Comparison of ENCODE assay signal across 29 cellular contexts in the genomic region with DNA sequence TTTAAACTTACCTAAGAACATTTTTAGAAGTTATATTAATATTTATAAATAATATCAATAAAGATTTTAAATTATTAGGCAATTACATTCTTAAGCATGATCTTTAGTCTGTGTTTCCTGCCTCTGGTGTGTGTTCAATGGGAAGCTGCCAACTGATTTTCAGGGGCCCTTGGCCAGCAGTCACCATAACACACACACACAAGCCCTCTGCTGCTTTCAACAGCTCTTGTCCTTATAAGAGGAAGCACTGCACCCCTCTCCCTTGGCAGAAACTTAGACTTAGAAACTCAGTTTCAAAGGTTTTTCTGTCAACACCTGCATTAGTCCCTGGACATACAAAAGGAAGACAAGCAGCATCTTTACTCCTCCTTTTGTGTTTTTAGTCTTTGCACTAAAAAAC.
DNase-seq lines count a peak whose midpoint lies in the region; ATAC-seq, FAIRE-seq and TF ChIP-seq lines count a peak whose summit lies in the region.
"Had no signal": no experiment of that assay in that cellular context is flagged by ENCODE, and none has a peak within 500 bp of the region (broad histone marks: within the 10 kb centered on the region; RNA-seq: fewer than 3 reads in every experiment).

No MANE protein-coding gene starts in this region.

- no peaks in the 10 kb centered on the region for H3K4me1 ChIP-seq in right lobe of liver
- no peaks in the 10 kb centered on the region for H3K4me1 ChIP-seq in HepG2 (ENCODE audit: insufficient read depth, low read length)
- no peaks in the 10 kb centered on the region for H3K4me1 ChIP-seq in GM12878 (ENCODE audit: control insufficient read depth, insufficient read depth, low read length)
- H3K4me1 ChIP-seq: right atrium auricular region, vagina had no signal

- H3K27ac Mint-ChIP-seq in stimulated activated memory B cell treated with anti-CD40 and anti-IgM and Interleukin-4, amounts not matched to agents 10 μg/mL and 1 μg/mL and 100 μg/mL, for 72 hours = no peak overlapping the region
- H3K27ac Mint-ChIP-seq: activated CD8-positive, alpha-beta T cell treated with anti-CD3 and anti-CD28 coated beads for 36 hours; activated naive CD4-positive, alpha-beta T cell treated with anti-CD3 and anti-CD28 coated beads for 36 hours; memory B cell; T-helper 17 cell had no signal

- in situ Hi-C loops in HepG2 (cut with HindIII; ENCODE audit: extremely low pct_ligation_motif_present, low pct_unique_long_range_greater_than_20kb) (no loop called here), GM12878 (cut with MboI) (no loop called here)

- TF ChIP-seq POLR2A in right lobe of liver (IDR thresholded peaks at IDR 0.05) = no peak
- no peak for TF ChIP-seq POLR2A in HepG2 (IDR thresholded peaks at IDR 0.05; ENCODE audit: insufficient read depth in 1 of 2, low read depth in 2 of 2, low read length in 2 of 2)
- TF ChIP-seq POLR2A in GM12878 (IDR thresholded peaks at IDR 0.05; ENCODE audit: low read depth, low read length) = no peak

- H3K27ac ChIP-seq in right lobe of liver (no peak overlapping the region), HepG2 (ENCODE audit: extremely low read length, insufficient read depth, low read length) (no peak overlapping the region), GM12878 (ENCODE audit: control insufficient read depth, insufficient read depth) (no peak overlapping the region)
- H3K27ac ChIP-seq: GM23248, ovary, right atrium auricular region, suprapubic skin, vagina had no signal

- TF ChIP-seq EP300 in HepG2 (IDR thresholded peaks at IDR 0.05; ENCODE audit: low read depth in 2 of 2, low read length in 2 of 2) (no peak), HepG2 (CRISPR knock-in tag; IDR thresholded peaks at IDR 0.05; ENCODE audit: borderline replicate concordance) (no peak), GM12878 (IDR thresholded peaks at IDR 0.05; ENCODE audit: borderline replicate concordance in 1 of 2, control insufficient read depth in 1 of 2, low read depth in 2 of 2, low read length in 2 of 2) (no peak)

- no peaks in the 10 kb centered on the region for H3K9me3 Mint-ChIP-seq in stimulated activated memory B cell treated with anti-CD40 and anti-IgM and Interleukin-4, amounts not matched to agents 10 μg/mL and 1 μg/mL and 100 μg/mL, for 72 hours
- H3K9me3 Mint-ChIP-seq: activated CD8-positive, alpha-beta T cell treated with anti-CD3 and anti-CD28 coated beads for 36 hours; activated naive CD4-positive, alpha-beta T cell treated with anti-CD3 and anti-CD28 coated beads for 36 hours; memory B cell had no signal

- H3K9ac ChIP-seq in HepG2 (ENCODE audit: insufficient read depth, low read depth, low read length) (no peak overlapping the region), GM12878 (ENCODE audit: control insufficient read depth, insufficient read depth, low read length) (no peak overlapping the region)
- H3K9ac ChIP-seq: GM23248 had no signal

- RAD21 ChIA-PET in GM12878 (lab: Charles Lee; ENCODE audit: unreplicated experiment) = no interaction called here

- FAIRE-seq in HepG2 (lab: Jason Lieb, UNC) (no peak), GM12878 (lab: Jason Lieb, UNC) (no peak)
- FAIRE-seq: D721Med, GM12892, kidney had no signal

- H3K9me3 ChIP-seq in right lobe of liver = no peaks in the 10 kb centered on the region
- H3K9me3 ChIP-seq in HepG2 (ENCODE audit: low read length) = no peaks in the 10 kb centered on the region
- no peaks in the 10 kb centered on the region for H3K9me3 ChIP-seq in GM12878 (replicated peaks; ENCODE audit: control insufficient read depth, insufficient read depth, low read length)
- H3K9me3 ChIP-seq: ovary, right atrium auricular region, suprapubic skin, vagina had no signal

- POLR2A ChIA-PET in HepG2 (lab: Yijun Ruan, JAX) (no interaction called here), GM12878 (lab: Charles Lee) (no interaction called here)

- no peak overlapping the region for H3K4me3 Mint-ChIP-seq in stimulated activated memory B cell treated with anti-CD40 and anti-IgM and Interleukin-4, amounts not matched to agents 10 μg/mL and 1 μg/mL and 100 μg/mL, for 72 hours
- H3K4me3 Mint-ChIP-seq: activated CD8-positive, alpha-beta T cell treated with anti-CD3 and anti-CD28 coated beads for 36 hours; activated naive CD4-positive, alpha-beta T cell treated with anti-CD3 and anti-CD28 coated beads for 36 hours; memory B cell; T-helper 17 cell had no signal

- H3K36me3 ChIP-seq in right lobe of liver = no peaks in the 10 kb centered on the region
- no peaks in the 10 kb centered on the region for H3K36me3 ChIP-seq in HepG2 (replicated peaks in 1 of 2; ENCODE audit: control insufficient read depth in 1 of 2, insufficient read depth in 2 of 2, low read length in 2 of 2)
- no peaks in the 10 kb centered on the region for H3K36me3 ChIP-seq in GM12878 (ENCODE audit: control insufficient read depth in 2 of 2, insufficient read depth in 2 of 2, low read length in 1 of 2)
- H3K36me3 ChIP-seq: ovary, right atrium auricular region, suprapubic skin, vagina had no signal

- H3K4me2 ChIP-seq in HepG2 (ENCODE audit: low read depth, low read length) (no peak overlapping the region), GM12878 (ENCODE audit: control insufficient read depth, insufficient read depth) (no peak overlapping the region)

- ATAC-seq in right lobe of liver (peak in 3 of 4 donors; percentile 15 to 48 (median 35)), HepG2 (no peak), GM12878 (peak; percentile 45; the same call in 1 of the 3 replicates), GM19035 (IDR thresholded peaks at IDR 0.05; ENCODE audit: unreplicated experiment) (no peak), GM21381 (IDR thresholded peaks at IDR 0.05; ENCODE audit: unreplicated experiment) (no peak)
- ATAC-seq in stimulated activated memory B cell treated with anti-CD40 and anti-IgM and Interleukin-4, amounts not matched to agents 10 μg/mL and 1 μg/mL and 100 μg/mL, for 72 hours = no peak
- ATAC-seq: activated CD8-positive, alpha-beta T cell treated with anti-CD3 and anti-CD28 coated beads for 36 hours; PC-3; T-helper 17 cell had no signal

- BruUV-seq in HepG2 (replicated peaks; lab: Mats Ljungman, UMichigan) (no TSS peak), GM12878 (replicated peaks; lab: Mats Ljungman, UMichigan) (no TSS peak)

- H4K20me1 ChIP-seq in HepG2 (ENCODE audit: insufficient read depth, low read length) = no peaks in the 10 kb centered on the region
- H4K20me1 ChIP-seq in GM12878 (ENCODE audit: control insufficient read depth, insufficient read depth) = no peaks in the 10 kb centered on the region

- H3K4me3 ChIP-seq in right lobe of liver (no peak overlapping the region), HepG2 (replicated peaks in 1 of 3; ENCODE audit: insufficient read depth in 1 of 3, low read depth in 2 of 3, low read length in 3 of 3) (no peak overlapping the region), GM12878 (no peak overlapping the region)
- H3K4me3 ChIP-seq: GM23248, ovary, right atrium auricular region, suprapubic skin, vagina had no signal

- no peak overlapping the region for H2AFZ ChIP-seq in HepG2 (ENCODE audit: low read length)
- H2AFZ ChIP-seq in GM12878 (ENCODE audit: control insufficient read depth, low read depth, low read length) = no peak overlapping the region
- H2AFZ ChIP-seq: GM23248 had no signal

- intact Hi-C loops in right lobe of liver (cut with DNase I) (no loop called here), HepG2 (cut with micrococcal nuclease; ENCODE audit: unreplicated experiment) (no loop called here), GM12878 (cut with micrococcal nuclease; ENCODE audit: unreplicated experiment) (no loop called here)

- SMC1A ChIA-PET in GM12878 (lab: Charles Lee; ENCODE audit: uncharacterized antibody, unreplicated experiment) = interaction anchor here (1.3 to 1.7 kb wide), 2 partner anchors 10 to 101 kb away, joined by 3 to 5 read pairs; no protein-coding TSS in a partner anchor

- no peak for TF ChIP-seq CTCF in right lobe of liver (IDR thresholded peaks at IDR 0.05)
- TF ChIP-seq CTCF in HepG2 (CRISPR knock-in tag; IDR thresholded peaks at IDR 0.05) = no peak
- TF ChIP-seq CTCF in GM12878 (IDR thresholded peaks at IDR 0.05 in 2 of 3, conservative IDR thresholded peaks at IDR 0.05 in 1 of 3; ENCODE audit: control insufficient read depth in 2 of 3, extremely low read depth in 1 of 3, insufficient read depth in 1 of 3, low read depth in 3 of 3, low read length in 3 of 3) = no peak

- no peaks in the 10 kb centered on the region for H3K79me2 ChIP-seq in HepG2 (ENCODE audit: insufficient read depth, low read length)
- H3K79me2 ChIP-seq in GM12878 (ENCODE audit: control insufficient read depth, insufficient read depth, low read length) = no peaks in the 10 kb centered on the region

- no peak for TF ChIP-seq RAD21 in HepG2 (CRISPR knock-in tag; IDR thresholded peaks at IDR 0.05)
- no peak for TF ChIP-seq RAD21 in GM12878 (IDR thresholded peaks at IDR 0.05; ENCODE audit: insufficient read depth, low read depth, low read length)

- peaks cover 6% of the 10 kb centered on the region for H3K36me3 Mint-ChIP-seq in stimulated activated memory B cell treated with anti-CD40 and anti-IgM and Interleukin-4, amounts not matched to agents 10 μg/mL and 1 μg/mL and 100 μg/mL, for 72 hours

- DNase-seq in right lobe of liver = no peak
- no peak for DNase-seq in HepG2 (ENCODE audit: low spot score)
- DNase-seq in NCI-H69 (lab: John Stamatoyannopoulos, UW) = peak; percentile 73
- no peak for DNase-seq in GM12878 (ENCODE audit: low read depth, low spot score)
- DNase-seq in NCI-H146 (lab: John Stamatoyannopoulos, UW) = no peak
- DNase-seq: activated CD8-positive, alpha-beta T cell treated with anti-CD3 and anti-CD28 coated beads for 36 hours; activated naive CD4-positive, alpha-beta T cell treated with anti-CD3 and anti-CD28 coated beads for 36 hours; C1 segment of cervical spinal cord; central memory CD4-positive, alpha-beta T cell; foreskin melanocyte; GM23248; hippocampal formation; KBM-7; kidney; NCI-H526 treated with DMSO at 0.1 percent for 48 hours; ovary; PC-3; SIG-M5; stimulated activated CD4-positive, alpha-beta T cell treated with anti-CD3 and anti-CD28 coated beads, Interleukin-12 subunit alpha, Interleukin-12 subunit beta, amount 100 ng/mL, for 4 hours; T-helper 17 cell had no signal

- no peaks in the 10 kb centered on the region for H3K27me3 Mint-ChIP-seq in stimulated activated memory B cell treated with anti-CD40 and anti-IgM and Interleukin-4, amounts not matched to agents 10 μg/mL and 1 μg/mL and 100 μg/mL, for 72 hours
- H3K27me3 Mint-ChIP-seq: activated CD8-positive, alpha-beta T cell treated with anti-CD3 and anti-CD28 coated beads for 36 hours; memory B cell; T-helper 17 cell had no signal

- CTCF ChIA-PET in HepG2 (lab: Yijun Ruan, JAX; ENCODE audit: low intra/inter-chr PET ratio, low total read pairs) (no interaction called here), GM12878 (lab: Yijun Ruan, JAX) (interaction anchor here (3.0 kb wide), 1 partner anchor 11 kb away, joined by 8 read pairs; no protein-coding TSS in a partner anchor)

- H3K4me1 Mint-ChIP-seq in stimulated activated memory B cell treated with anti-CD40 and anti-IgM and Interleukin-4, amounts not matched to agents 10 μg/mL and 1 μg/mL and 100 μg/mL, for 72 hours = peaks cover 27% of the 10 kb centered on the region

- H3K27me3 ChIP-seq in right lobe of liver = no peaks in the 10 kb centered on the region
- no peaks in the 10 kb centered on the region for H3K27me3 ChIP-seq in HepG2 (ENCODE audit: control insufficient read depth in 1 of 2, insufficient read depth in 2 of 2, low read length in 2 of 2)
- H3K27me3 ChIP-seq in GM12878 (replicated peaks in 1 of 2; ENCODE audit: control insufficient read depth in 2 of 2, insufficient read depth in 2 of 2, low read length in 1 of 2) = no peaks in the 10 kb centered on the region
- H3K27me3 ChIP-seq: ovary, right atrium auricular region, suprapubic skin, vagina had no signal

Comparison
In these comparisons a context has a peak if more than half of its experiments do, and no peak if none do; other contexts are left out.
1. ATAC-seq: peak in right lobe of liver (3 of 4) and GM12878 (single experiment); none in HepG2 (single experiment), stimulated activated memory B cell treated with anti-CD40 and anti-IgM and Interleukin-4, amounts not matched to agents 10 μg/mL and 1 μg/mL and 100 μg/mL, for 72 hours (single experiment), GM19035 (single experiment) and GM21381 (single experiment).